In the genomic region with DNA sequence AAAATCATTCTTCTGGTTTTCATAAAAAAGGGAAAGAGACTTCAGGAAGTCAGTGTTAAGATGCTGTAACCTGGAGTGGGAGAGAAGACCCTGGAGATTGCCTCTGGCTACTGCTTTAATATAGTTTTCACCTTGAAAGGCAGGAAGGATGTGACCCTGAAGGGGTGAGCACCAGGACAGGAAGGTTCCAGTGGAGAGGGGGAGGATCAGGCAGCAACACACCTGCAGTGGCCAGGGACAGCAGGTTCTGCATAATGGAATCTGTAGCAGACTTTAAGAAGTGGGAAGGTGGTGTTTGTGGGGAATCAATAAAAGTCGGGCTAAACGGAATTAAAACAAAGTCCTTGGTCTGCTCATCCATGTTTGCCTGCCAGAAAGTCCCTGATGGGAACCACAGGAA, we compare ENCODE assay signal across 1 cellular context.
TF ChIP-seq lines count a peak whose summit lies in the region.

No MANE protein-coding gene starts in this region.

TF ChIP-seq in H1, 55 proteins besides CTCF, POLR2A, EP300 and RAD21:
- TF ChIP-seq TCF12 (IDR thresholded peaks at IDR 0.05; ENCODE audit: low read depth, low read length) (no peak), GTF2F1 (IDR thresholded peaks at IDR 0.05; ENCODE audit: borderline replicate concordance, low read depth, low read length) (no peak), GABPA (IDR thresholded peaks at IDR 0.05; ENCODE audit: borderline replicate concordance, insufficient read depth, low read length) (peak; percentile 72; the same call in 1 of the 2 replicates)
